8 cellular contexts compared by ENCODE assay signal in genomic region chr9:96217756-96218693, GRCh38.
A peak's percentile ranks its signal among the peaks of the same experiment; 100 is the strongest.
DNase-seq lines count a peak whose midpoint lies in the region; ATAC-seq, FAIRE-seq and TF ChIP-seq lines count a peak whose summit lies in the region.

No MANE protein-coding gene starts in this region.

- no peaks in the 10 kb centered on the region for H3K36me3 ChIP-seq in kidney (ENCODE audit: control insufficient read depth in 1 of 2, insufficient read depth in 2 of 2, low read length in 2 of 2)

- no peak for FAIRE-seq in kidney (lab: Jason Lieb, UNC)

- intact Hi-C loops in kidney (cut with DNase I) = no loop called here

- H3K27ac ChIP-seq in kidney (ENCODE audit: low read depth in 2 of 2, low read length in 2 of 2) = no peak overlapping the region

- DNase-seq in GM12865 (ENCODE audit: low read depth) = peak; percentile 73
- DNase-seq in NCI-H2171 treated with DMSO at 0.1 percent for 48 hours (lab: John Stamatoyannopoulos, UW) = peak; percentile 89
- DNase-seq in central memory CD4-positive, alpha-beta T cell = peak; percentile 50
- peak; percentile 91 for DNase-seq in kidney
- DNase-seq in stimulated activated CD4-positive, alpha-beta T cell treated with anti-CD3 and anti-CD28 coated beads, Interleukin-12 subunit alpha, Interleukin-12 subunit beta, amount 100 ng/mL, for 48 hours (ENCODE audit: low read depth in 2 of 3, low spot score in 1 of 3) = peak; percentile 50 to 80 (median 62)

- peak; percentile 89 for ATAC-seq in HG02798 (IDR thresholded peaks at IDR 0.05; ENCODE audit: poor library complexity, unreplicated experiment)
- peak; percentile 85 to 87 for ATAC-seq in activated CD4-positive, CD25-positive, alpha-beta regulatory T cell treated with anti-CD3 and anti-CD28 coated beads, Interleukin-2, amount 50 U/mL, for 24 hours
- no peak for ATAC-seq in GM21447 (IDR thresholded peaks at IDR 0.05; ENCODE audit: unreplicated experiment)

- H3K9me3 ChIP-seq in kidney (ENCODE audit: control insufficient read depth in 1 of 2, low read length in 2 of 2) = no peaks in the 10 kb centered on the region

- H3K4me3 ChIP-seq in GM12865 (ENCODE audit: low read depth, low read length) (no peak overlapping the region), kidney (ENCODE audit: low read length in 2 of 2) (peak overlapping the region in 1 of 2 donors; percentile 34)

- peak; percentile 96 for TF ChIP-seq CTCF in GM12865 (IDR thresholded peaks at IDR 0.05; ENCODE audit: insufficient read depth, low read depth, low read length, missing control alignments)
- peak; percentile 93 for TF ChIP-seq CTCF in kidney (IDR thresholded peaks at IDR 0.05; ENCODE audit: borderline replicate concordance, extremely low read depth, insufficient read depth)

- peak overlapping the region; percentile 3 to 17 for H3K9ac ChIP-seq in kidney (ENCODE audit: low read length in 2 of 2)

- H3K4me1 ChIP-seq in kidney (ENCODE audit: control insufficient read depth in 1 of 2, insufficient read depth in 1 of 2, low read depth in 1 of 2, low read length in 2 of 2) = peaks cover 0 to 2% of the 10 kb centered on the region in 2 donors
